Comparison of ENCODE assay signal across 13 cellular contexts in genomic region chr5:142192799-142193428, GRCh38.
"Had no signal": no experiment of that assay in that cellular context is flagged by ENCODE, and none has a peak within 500 bp of the region (broad histone marks: within the 10 kb centered on the region; RNA-seq: fewer than 3 reads in every experiment).

No MANE protein-coding gene starts in this region.

- H3K27ac ChIP-seq: body of pancreas, gastrocnemius medialis had no signal

- H3K4me3 ChIP-seq: body of pancreas, gastrocnemius medialis had no signal

- DNase-seq: activated CD4-positive, alpha-beta memory T cell treated with anti-CD3 and anti-CD28 coated beads, Interleukin-2, amount 10 ng/mL, durations not matched to agents 7 days and 5 days; activated CD4-positive, alpha-beta T cell treated with anti-CD3 and anti-CD28 coated beads for 4 hours; activated effector memory CD4-positive, alpha-beta T cell treated with anti-CD3 and anti-CD28 coated beads, Interleukin-2, amount 50 U/mL, for 16 hours; activated T-cell treated with anti-CD3 and anti-CD28 coated beads, Interleukin-2, amount 50 U/mL, for 48 hours; body of pancreas; central memory CD4-positive, alpha-beta T cell; effector memory CD4-positive, alpha-beta T cell; gastrocnemius medialis; nephron progenitor cell; stimulated activated naive B cell treated with anti-CD40 and anti-IgM and Interleukin-4, amounts not matched to agents 10 μg/mL and 1 μg/mL and 100 μg/mL, for 72 hours; substantia nigra; T-helper 17 cell had no signal

- H3K4me1 ChIP-seq: body of pancreas, gastrocnemius medialis had no signal

- H3K27me3 ChIP-seq: body of pancreas, gastrocnemius medialis had no signal

- H3K36me3 ChIP-seq: gastrocnemius medialis had no signal

- ATAC-seq: body of pancreas; gastrocnemius medialis; stimulated activated naive B cell treated with anti-CD40 and anti-IgM and Interleukin-4, amounts not matched to agents 10 μg/mL and 1 μg/mL and 100 μg/mL, for 72 hours; T-helper 17 cell; WTC11 had no signal

- H3K9me3 ChIP-seq: body of pancreas, gastrocnemius medialis had no signal
